21 cellular contexts compared by ENCODE assay signal in the genomic region with DNA sequence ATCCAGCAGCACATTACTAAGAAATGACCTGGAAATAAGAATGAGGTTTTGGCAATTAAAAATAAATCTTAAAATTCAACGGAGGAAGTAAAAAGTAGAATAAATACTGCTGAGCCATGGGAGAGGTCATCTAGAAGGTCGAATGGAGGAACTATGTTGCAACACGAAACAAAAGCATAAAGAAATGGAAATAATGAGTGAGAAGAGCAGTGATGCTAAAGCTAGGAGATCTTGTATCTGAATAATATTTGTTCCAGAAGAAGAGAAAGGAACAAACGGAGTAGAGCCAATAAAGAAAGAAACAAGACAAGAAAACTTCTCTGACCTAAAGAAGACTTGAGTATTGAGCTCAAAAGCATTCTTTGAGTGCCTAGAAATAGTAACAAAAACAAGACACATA. TPM values are rescaled to one million over a fixed set of nuclear protein-coding genes. Genes with fewer than 3 reads are reported as not detected.
DNase-seq lines count a peak whose midpoint lies in the region; ATAC-seq and TF ChIP-seq lines count a peak whose summit lies in the region.
"Had no signal": no experiment of that assay in that cellular context is flagged by ENCODE, and none has a peak within 500 bp of the region (broad histone marks: within the 10 kb centered on the region; RNA-seq: fewer than 3 reads in every experiment).

No MANE protein-coding gene starts in this region.

- H2AK5ac ChIP-seq in IMR-90 (ENCODE audit: low read depth, low read length) (no peak overlapping the region), trophoblast cell (ENCODE audit: low read length) (no peak overlapping the region)

- peak overlapping the region; percentile 49; the same call in 1 of the 2 replicates for H2BK20ac ChIP-seq in IMR-90 (ENCODE audit: low read depth, low read length)

- H3K4me2 ChIP-seq in IMR-90 (ENCODE audit: low read depth, low read length) (no peak overlapping the region), trophoblast cell (ENCODE audit: low read length) (no peak overlapping the region), mammary epithelial cell (ENCODE audit: insufficient read depth, low read depth, low read length) (no peak overlapping the region)

- no peak overlapping the region for H4K91ac ChIP-seq in IMR-90 (ENCODE audit: insufficient read depth, low read depth, low read length)
- no peak overlapping the region for H4K91ac ChIP-seq in trophoblast cell (ENCODE audit: low read depth, low read length)

- DNase-seq in IMR-90, result no peak
- DNase-seq in RWPE2 (ENCODE audit: low spot score), result no peak
- DNase-seq in coronary artery (ENCODE audit: low spot score), result no peak
- no peak for DNase-seq in thyroid gland
- DNase-seq in trophoblast cell, result no peak
- DNase-seq in iPS-NIHi7 (ENCODE audit: extremely low spot score), result no peak
- no peak for DNase-seq in mammary epithelial cell
- DNase-seq: Calu3; CD8-positive, alpha-beta memory T cell; DMS153; GM23248; H9; HFFc6; NCI-H1417; NCI-H187; NCI-H446 treated with DMSO at 0.1 percent for 48 hours; NCI-H526 treated with DMSO at 0.1 percent for 48 hours; PC-3 had no signal

- H4K8ac ChIP-seq in IMR-90 (ENCODE audit: low read depth in 2 of 2, low read length in 2 of 2), result no peak overlapping the region
- no peak overlapping the region for H4K8ac ChIP-seq in trophoblast cell (ENCODE audit: low read depth, low read length)

- H3K4ac ChIP-seq in IMR-90 (ENCODE audit: low read depth, low read length), result no peak overlapping the region
- H3K4ac ChIP-seq in trophoblast cell (ENCODE audit: low read depth, low read length), result no peak overlapping the region

- intact Hi-C loops in IMR-90 (cut with micrococcal nuclease), result no loop called here
- intact Hi-C loops in thyroid gland (cut with DNase I), result no loop called here
- intact Hi-C loops in mammary epithelial cell (cut with micrococcal nuclease), result no loop called here

- 75% methylated on average over 2 of the region's 4 CpGs; no CpG with 5 or more reads in 1 of the 2 experiments for WGBS in IMR-90 (ENCODE audit: extremely low coverage in 2 of 2, insufficient read length in 1 of 2), 2 experiments
- WGBS in thyroid gland, 2 donors, result 67 to 71% methylated on average over 4 of the region's 4 CpGs
- WGBS in trophoblast cell (ENCODE audit: extremely low coverage, insufficient coverage, insufficient read length), result no CpG with 5 or more reads among the region's 4 CpGs
- WGBS in mammary epithelial cell (ENCODE audit: low coverage, missing lambda C conversion rate), result 86% methylated on average over 4 of the region's 4 CpGs

- H3K9ac ChIP-seq in IMR-90 (ENCODE audit: low read depth, low read length), result no peak overlapping the region
- no peak overlapping the region for H3K9ac ChIP-seq in trophoblast cell (ENCODE audit: low read length)
- no peak overlapping the region for H3K9ac ChIP-seq in mammary epithelial cell (ENCODE audit: insufficient read depth, low read length)
- H3K9ac ChIP-seq: BLaER1 treated with 17β-estradiol and CSF1 and Interleukin-3, amounts not matched to agents 10 nM and 100 nM; GM23248 had no signal

- H3K4me3 ChIP-seq in IMR-90 (ENCODE audit: insufficient read depth, low read depth, low read length) (no peak overlapping the region), RWPE2 (ENCODE audit: severe bottlenecking) (no peak overlapping the region), coronary artery (no peak overlapping the region), thyroid gland (replicated peaks in 1 of 3) (no peak overlapping the region), trophoblast cell (ENCODE audit: low read depth, low read length) (no peak overlapping the region), mammary epithelial cell (replicated peaks in 1 of 3; ENCODE audit: insufficient read depth in 1 of 3, low read depth in 2 of 3, low read length in 3 of 3) (no peak overlapping the region)
- H3K4me3 ChIP-seq: BLaER1 treated with 17β-estradiol and CSF1 and Interleukin-3, amounts not matched to agents 10 nM and 100 nM; GM23248; SJSA1 had no signal

- H3K79me2 ChIP-seq in trophoblast cell (ENCODE audit: control insufficient read depth, insufficient read depth, low read length, poor library complexity) (peaks cover 5% of the 10 kb centered on the region), mammary epithelial cell (ENCODE audit: insufficient read depth, low read length) (no peaks in the 10 kb centered on the region)

- TF ChIP-seq CTCF in IMR-90 (conservative IDR thresholded peaks at IDR 0.05; ENCODE audit: low read depth, low read length) (no peak), RWPE2 (IDR thresholded peaks at IDR 0.05; ENCODE audit: poor library complexity, severe bottlenecking) (no peak), coronary artery (IDR thresholded peaks at IDR 0.05) (no peak), thyroid gland (IDR thresholded peaks at IDR 0.05) (no peak), mammary epithelial cell (conservative IDR thresholded peaks at IDR 0.05 in 1 of 2, IDR thresholded peaks at IDR 0.05 in 1 of 2; ENCODE audit: extremely low read depth in 1 of 2, insufficient read depth in 1 of 2, low read depth in 1 of 2, low read length in 2 of 2) (no peak)

- peaks cover 0 to 10% of the 10 kb centered on the region in 2 experiments; a peak in 2 of 4 replicates for H3K79me1 ChIP-seq in IMR-90 (ENCODE audit: low read depth in 1 of 2, low read length in 2 of 2)
- H3K79me1 ChIP-seq in trophoblast cell (ENCODE audit: low read length), result peaks cover 23% of the 10 kb centered on the region

- BruUV-seq in IMR-90 (replicated peaks; lab: Mats Ljungman, UMichigan), result no TSS peak
- BruUV-seq in mammary epithelial cell (replicated peaks; lab: Mats Ljungman, UMichigan), result no TSS peak

- H3K27me3 ChIP-seq in IMR-90 (ENCODE audit: control insufficient read depth, insufficient read depth, low read length), result no peaks in the 10 kb centered on the region
- H3K27me3 ChIP-seq in RWPE2 (ENCODE audit: insufficient read depth, poor library complexity, severe bottlenecking), result no peaks in the 10 kb centered on the region
- H3K27me3 ChIP-seq in thyroid gland, result no peaks in the 10 kb centered on the region
- H3K27me3 ChIP-seq in trophoblast cell (ENCODE audit: insufficient read depth, low read length), result no peaks in the 10 kb centered on the region
- no peaks in the 10 kb centered on the region for H3K27me3 ChIP-seq in mammary epithelial cell (ENCODE audit: insufficient read depth, low read length)
- H3K27me3 ChIP-seq: BLaER1 treated with 17β-estradiol and CSF1 and Interleukin-3, amounts not matched to agents 10 nM and 100 nM; SJSA1 had no signal

- peaks cover 2% of the 10 kb centered on the region for H3K9me3 ChIP-seq in IMR-90 (ENCODE audit: control insufficient read depth, insufficient read depth, low read length)
- peaks cover 3% of the 10 kb centered on the region for H3K9me3 ChIP-seq in RWPE2 (ENCODE audit: severe bottlenecking)
- H3K9me3 ChIP-seq in thyroid gland, result no peaks in the 10 kb centered on the region
- H3K9me3 ChIP-seq in trophoblast cell (ENCODE audit: insufficient read depth, low read depth, low read length), result no peaks in the 10 kb centered on the region
- H3K9me3 ChIP-seq in mammary epithelial cell (replicated peaks; ENCODE audit: insufficient read depth, low read length), result no peaks in the 10 kb centered on the region
- H3K9me3 ChIP-seq: BLaER1 treated with 17β-estradiol and CSF1 and Interleukin-3, amounts not matched to agents 10 nM and 100 nM had no signal

- peaks cover 24% of the 10 kb centered on the region for H3K4me1 ChIP-seq in IMR-90 (ENCODE audit: control insufficient read depth, insufficient read depth, low read length)
- peaks cover 48% of the 10 kb centered on the region for H3K4me1 ChIP-seq in RWPE2 (ENCODE audit: insufficient read depth, poor library complexity, severe bottlenecking)
- peaks cover 39 to 60% of the 10 kb centered on the region in 2 donors for H3K4me1 ChIP-seq in thyroid gland
- H3K4me1 ChIP-seq in trophoblast cell (ENCODE audit: control insufficient read depth in 1 of 2, insufficient read depth in 2 of 2, low read length in 2 of 2), result peaks cover 28 to 32% of the 10 kb centered on the region in 2 experiments
- H3K4me1 ChIP-seq in mammary epithelial cell (ENCODE audit: insufficient read depth, low read length), result peaks cover 61% of the 10 kb centered on the region

- H2BK120ac ChIP-seq in IMR-90 (ENCODE audit: low read depth, low read length) (peak overlapping the region; percentile 52; the same call in 1 of the 2 replicates), trophoblast cell (ENCODE audit: insufficient read depth, low read length, poor library complexity) (no peak overlapping the region)

- no peak overlapping the region for H3K18ac ChIP-seq in IMR-90 (ENCODE audit: low read depth, low read length)
- no peak overlapping the region for H3K18ac ChIP-seq in trophoblast cell (ENCODE audit: low read length)

- no peak overlapping the region for H2AFZ ChIP-seq in IMR-90 (replicated peaks; ENCODE audit: low read length, poor library complexity)
- H2AFZ ChIP-seq in trophoblast cell (ENCODE audit: insufficient read depth, low read length, poor library complexity), result no peak overlapping the region
- no peak overlapping the region for H2AFZ ChIP-seq in mammary epithelial cell (ENCODE audit: low read depth, low read length)
- H2AFZ ChIP-seq: GM23248 had no signal

- no peak overlapping the region for H2BK12ac ChIP-seq in trophoblast cell (ENCODE audit: low read length)

- dilution Hi-C loops in IMR-90 (cut with HindIII; ENCODE audit: low sequenced_read_pairs, unreplicated experiment) (no loop called here), mammary epithelial cell (cut with HindIII; ENCODE audit: low sequenced_read_pairs) (no loop called here)

- H3K56ac ChIP-seq in IMR-90 (ENCODE audit: extremely low read depth, insufficient read depth, low read length), result no peak overlapping the region

- no peak overlapping the region for H3K27ac ChIP-seq in IMR-90 (ENCODE audit: insufficient read depth, low read length)
- peak overlapping the region; percentile 7 for H3K27ac ChIP-seq in RWPE2 (ENCODE audit: poor library complexity, severe bottlenecking)
- H3K27ac ChIP-seq in coronary artery, result peak overlapping the region; percentile 22 to 76
- peak overlapping the region; percentile 81 to 87 (median 84) for H3K27ac ChIP-seq in thyroid gland
- H3K27ac ChIP-seq in trophoblast cell (ENCODE audit: low read depth, low read length), result no peak overlapping the region
- no peak overlapping the region for H3K27ac ChIP-seq in mammary epithelial cell (ENCODE audit: insufficient read depth, low read depth, low read length)
- H3K27ac ChIP-seq: BLaER1 treated with 17β-estradiol and CSF1 and Interleukin-3, amounts not matched to agents 10 nM and 100 nM; GM23248; SJSA1 had no signal

- no peaks in the 10 kb centered on the region for H3K36me3 ChIP-seq in IMR-90 (ENCODE audit: control insufficient read depth, insufficient read depth, low read length)
- no peaks in the 10 kb centered on the region for H3K36me3 ChIP-seq in RWPE2 (ENCODE audit: low read depth)
- H3K36me3 ChIP-seq in thyroid gland, result no peaks in the 10 kb centered on the region
- no peaks in the 10 kb centered on the region for H3K36me3 ChIP-seq in trophoblast cell (ENCODE audit: control insufficient read depth in 1 of 2, insufficient read depth in 2 of 2, low read length in 2 of 2)
- no peaks in the 10 kb centered on the region for H3K36me3 ChIP-seq in mammary epithelial cell (ENCODE audit: insufficient read depth, low read length)
- H3K36me3 ChIP-seq: BLaER1 treated with 17β-estradiol and CSF1 and Interleukin-3, amounts not matched to agents 10 nM and 100 nM; SJSA1 had no signal

- no peak overlapping the region for H2BK15ac ChIP-seq in IMR-90 (ENCODE audit: low read depth, low read length)

- CTCF ChIA-PET in IMR-90 (lab: Yijun Ruan, JAX) (no interaction called here), mammary epithelial cell (lab: Charles Lee; ENCODE audit: low non-redundant PET) (interaction anchor here (0.6 kb wide), 1 partner anchor 673 kb away, joined by 10 read pairs; no protein-coding TSS in a partner anchor)

- no peak overlapping the region for H4K5ac ChIP-seq in IMR-90 (ENCODE audit: low read depth, low read length)

- TF ChIP-seq RAD21 in IMR-90 (IDR thresholded peaks at IDR 0.05; ENCODE audit: low read length), result no peak

- peaks cover 33% of the 10 kb centered on the region for H3K9me1 ChIP-seq in IMR-90 (ENCODE audit: insufficient read depth, low read length)

- no peak overlapping the region for H3K23ac ChIP-seq in IMR-90 (ENCODE audit: low read depth, low read length)
- H3K23ac ChIP-seq in trophoblast cell (ENCODE audit: low read length), result no peak overlapping the region

- TF ChIP-seq POLR2A in IMR-90 (IDR thresholded peaks at IDR 0.05; ENCODE audit: low read depth, low read length) (no peak), thyroid gland (IDR thresholded peaks at IDR 0.05) (no peak)

- no peak overlapping the region for H3K14ac ChIP-seq in IMR-90 (replicated peaks; ENCODE audit: low read depth, low read length)
- no peak overlapping the region for H3K14ac ChIP-seq in trophoblast cell (ENCODE audit: low read length)

- H4K20me1 ChIP-seq in IMR-90 (ENCODE audit: insufficient read depth, low read length) (no peaks in the 10 kb centered on the region), mammary epithelial cell (ENCODE audit: insufficient read depth, low read length) (no peaks in the 10 kb centered on the region)
- H4K20me1 ChIP-seq: BLaER1 treated with 17β-estradiol and CSF1 and Interleukin-3, amounts not matched to agents 10 nM and 100 nM had no signal

- no peak overlapping the region for H4K12ac ChIP-seq in trophoblast cell (ENCODE audit: low read depth, low read length)

- POLR2A ChIA-PET in IMR-90 (lab: Charles Lee; ENCODE audit: unreplicated experiment), result no interaction called here

- ATAC-seq in IMR-90 (ENCODE audit: low read depth), result no peak
- ATAC-seq in RWPE2 (ENCODE audit: low read depth), result no peak
- ATAC-seq: PC-3 had no signal

- H2BK5ac ChIP-seq in IMR-90 (ENCODE audit: low read depth, low read length, poor library complexity, severe bottlenecking) (no peak overlapping the region), trophoblast cell (ENCODE audit: low read depth, low read length, poor library complexity) (no peak overlapping the region)

- no peak overlapping the region for H2AK9ac ChIP-seq in IMR-90 (replicated peaks; ENCODE audit: low read depth, low read length, poor library complexity)

- in situ Hi-C loops in IMR-90 (cut with MboI; ENCODE audit: low sequenced_read_pairs), result no loop called here
- in situ Hi-C loops in mammary epithelial cell (cut with MboI; ENCODE audit: low sequenced_read_pairs in 2 of 2), result no loop called here

RNA-seq across cellular contexts. Expression of gene KRT7, which starts 6.6 kb away (rescaled TPM):
- 0.54 and 1.4 TPM in 2 replicates for total RNA-seq in IMR-90 (2012; rRNA removed)
- 1.4 and 1.7 TPM in 2 replicates for polyA plus RNA-seq in IMR-90 (2012; rRNA removed)
- 2.5 and 3.4 TPM in 2 replicates for polyA plus RNA-seq in IMR-90 (2012; cell fraction: cytosol; rRNA removed)
- 0.60 and 1.7 TPM in 2 replicates for polyA plus RNA-seq in IMR-90 (2012; cell fraction: nucleus; rRNA removed; ENCODE audit: low replicate concordance)
- 100 to 1,000 TPM; 333 to 826 (median 460) TPM for total RNA-seq in thyroid gland
- polyA plus RNA-seq in trophoblast cell (2013), result 666 and 746 TPM in 2 replicates
- total RNA-seq in mammary epithelial cell, result 1,000 to 10,000 TPM; 2,215 to 3,387 TPM
- 3,281 TPM for polyA plus RNA-seq in mammary epithelial cell
- 4,390 TPM for polyA minus RNA-seq in mammary epithelial cell
- polyA plus RNA-seq: CD8-positive, alpha-beta memory T cell; IgD-negative memory B cell had no signal

RNA-seq across cellular contexts. Expression of gene KRT80, which starts 34.6 kb away (rescaled TPM):
- total RNA-seq in IMR-90 (2012; rRNA removed) (0.54 and 0.56 TPM in 2 replicates), thyroid gland (1 to 10 TPM in 1 of 4 donors, under 1 TPM in 1, not detected in 2; 0.34 to 1.6 TPM), mammary epithelial cell (1 to 10 TPM; 1.8 to 2.7 TPM)
- polyA plus RNA-seq in IMR-90 (2012; rRNA removed) (3.4 TPM in 2 replicates), mammary epithelial cell (1.2 TPM)
- 1.2 and 2.4 TPM in 2 replicates for polyA plus RNA-seq in IMR-90 (2012; cell fraction: cytosol; rRNA removed)
- 14.7 and 18.0 TPM in 2 replicates for polyA plus RNA-seq in IMR-90 (2012; cell fraction: nucleus; rRNA removed; ENCODE audit: low replicate concordance)
- polyA plus RNA-seq in trophoblast cell (2013), result 26.3 and 28.8 TPM in 2 replicates
- polyA minus RNA-seq in mammary epithelial cell, result not detected
- total RNA-seq: CD8-positive, alpha-beta memory T cell; H9 had no signal
- polyA plus RNA-seq: CD8-positive, alpha-beta memory T cell; IgD-negative memory B cell had no signal

RNA-seq across cellular contexts. Expression of gene KRT86, which starts 48.0 kb away (rescaled TPM):
- total RNA-seq in IMR-90 (2012; rRNA removed) (not detected in 2 replicates), thyroid gland (1 to 10 TPM in 1 of 4 donors, under 1 TPM in 3; 0.13 to 1.1 (median 0.42) TPM), mammary epithelial cell (10 to 100 TPM in 1 of 2 donors, 1 to 10 TPM in 1; 6.3 to 34.9 TPM)
- polyA plus RNA-seq in IMR-90 (2012; rRNA removed) (0.06 TPM in 1 of 2 replicates, not detected in the other), mammary epithelial cell (8.6 TPM)
- 0.01 TPM in 1 of 2 replicates, not detected in the other for polyA plus RNA-seq in IMR-90 (2012; cell fraction: cytosol; rRNA removed)
- 0.03 TPM in 1 of 2 replicates, not detected in the other for polyA plus RNA-seq in IMR-90 (2012; cell fraction: nucleus; rRNA removed; ENCODE audit: low replicate concordance)
- polyA plus RNA-seq in trophoblast cell (2013), result 0.10 and 0.14 TPM in 2 replicates
- 0.72 TPM for polyA minus RNA-seq in mammary epithelial cell
- total RNA-seq: H9 had no signal
- polyA plus RNA-seq: CD8-positive, alpha-beta memory T cell; IgD-negative memory B cell had no signal

Comparison
In these comparisons a context has a peak if more than half of its experiments do, and no peak if none do; other contexts are left out.
1. H3K27ac ChIP-seq: peak in RWPE2 (single experiment), coronary artery (2 of 2) and thyroid gland (3 of 3); none in IMR-90 (single experiment), trophoblast cell (single experiment) and mammary epithelial cell (single experiment).
2. RNA of gene KRT7, which starts 6.6 kb away (total RNA-seq): 2,215 to 3,387 TPM in mammary epithelial cell and 333 to 826 TPM in thyroid gland; 0.54 to 1.4 TPM in IMR-90; every median in the first group is over 100 times any median in the second.